23 cellular contexts compared by ENCODE assay signal in genomic region chr11:70182266-70182665, GRCh38. TPM values are rescaled to one million over a fixed set of nuclear protein-coding genes. Genes with fewer than 3 reads are reported as not detected.
A peak's percentile ranks its signal among the peaks of the same experiment; 100 is the strongest.
DNase-seq lines count a peak whose midpoint lies in the region; ATAC-seq, FAIRE-seq and TF ChIP-seq lines count a peak whose summit lies in the region.
"Had no signal": no experiment of that assay in that cellular context is flagged by ENCODE, and none has a peak within 500 bp of the region (broad histone marks: within the 10 kb centered on the region; RNA-seq: fewer than 3 reads in every experiment).

No MANE protein-coding gene starts in this region.

- H4K8ac ChIP-seq in H1 (ENCODE audit: extremely low read depth, insufficient read depth, low read length), result peak overlapping the region; percentile 31; the same call in 1 of the 2 replicates

- no peak overlapping the region for H2BK12ac ChIP-seq in H1 (ENCODE audit: low read depth, low read length)

- no peak overlapping the region for H4K91ac ChIP-seq in H1 (replicated peaks; ENCODE audit: insufficient read length, low read length)

- no peak overlapping the region for H3K9ac ChIP-seq in H1 (replicated peaks in 1 of 4; ENCODE audit: extremely low read depth in 1 of 4, low read depth in 3 of 4, low read length in 3 of 4)
- H3K9ac ChIP-seq: BLaER1 had no signal

- intact Hi-C loops in Right ventricle myocardium inferior (cut with DNase I) (no loop called here), cardiac septum (cut with DNase I) (no loop called here), head of caudate nucleus (cut with DNase I) (no loop called here)

- TF ChIP-seq CTCF in H1 (IDR thresholded peaks at IDR 0.05; ENCODE audit: control extremely low read depth in 1 of 3, insufficient read depth in 1 of 3, low read depth in 1 of 3, low read length in 3 of 3), result no peak
- TF ChIP-seq CTCF in osteoblast (IDR thresholded peaks at IDR 0.05; ENCODE audit: extremely low read depth, low read depth, low read length), result no peak

- no peak overlapping the region for H3K23ac ChIP-seq in H1 (ENCODE audit: insufficient read length)

- no peak overlapping the region for H3K27ac ChIP-seq in H1 (ENCODE audit: low read depth, low read length)
- H3K27ac ChIP-seq in osteoblast (ENCODE audit: low read depth, low read length), result no peak overlapping the region
- H3K27ac ChIP-seq: BLaER1 had no signal

- no peaks in the 10 kb centered on the region for H3K79me1 ChIP-seq in H1 (ENCODE audit: low read depth, low read length)

- no peaks in the 10 kb centered on the region for H3K4me1 ChIP-seq in H1 (replicated peaks in 1 of 4; ENCODE audit: control insufficient read depth in 3 of 4, insufficient read depth in 4 of 4, low read length in 3 of 4)
- H3K4me1 ChIP-seq in osteoblast (ENCODE audit: insufficient read depth, low read length), result no peaks in the 10 kb centered on the region
- H3K4me1 ChIP-seq: BE2C had no signal

- TF ChIP-seq POLR2A in H1 (IDR thresholded peaks at IDR 0.05; ENCODE audit: control extremely low read depth in 1 of 2, low read depth in 2 of 2, low read length in 2 of 2), result no peak

- no peak for TF ChIP-seq RAD21 in H1 (IDR thresholded peaks at IDR 0.05 in 1 of 2, conservative IDR thresholded peaks at IDR 0.05 in 1 of 2; ENCODE audit: low read depth in 2 of 2, low read length in 2 of 2)

- ATAC-seq in Right ventricle myocardium inferior, result no peak

- no peaks in the 10 kb centered on the region for H3K79me2 ChIP-seq in H1 (ENCODE audit: control insufficient read depth in 1 of 2, insufficient read depth in 2 of 2, low read length in 2 of 2)
- H3K79me2 ChIP-seq in osteoblast (ENCODE audit: insufficient read depth, low read length), result no peaks in the 10 kb centered on the region

- FAIRE-seq in H1 (lab: Jason Lieb, UNC), result no peak
- FAIRE-seq: A204.1, D721Med, G401.6, GM12891, GM19239 had no signal

- H3K18ac ChIP-seq in H1 (ENCODE audit: extremely low read depth, low read length), result no peak overlapping the region

- no peak overlapping the region for H2AK5ac ChIP-seq in H1 (ENCODE audit: low read depth, low read length)

- H3K9me3 ChIP-seq in H1 (ENCODE audit: insufficient read depth in 2 of 2, low read depth in 1 of 2, low read length in 1 of 2), result no peaks in the 10 kb centered on the region
- H3K9me3 ChIP-seq in osteoblast (ENCODE audit: low read depth, low read length), result no peaks in the 10 kb centered on the region
- H3K9me3 ChIP-seq: BE2C, BLaER1 had no signal

- POLR2A ChIA-PET in H1 (lab: Charles Lee; ENCODE audit: partially characterized antibody), result no interaction called here

- no peak overlapping the region for H2BK15ac ChIP-seq in H1 (ENCODE audit: low read length)

- no peak overlapping the region for H3K56ac ChIP-seq in H1 (replicated peaks; ENCODE audit: insufficient read length, low read depth, low read length)

- no peak overlapping the region for H2BK5ac ChIP-seq in H1 (ENCODE audit: low read depth, low read length)

- H3K36me3 ChIP-seq in H1 (ENCODE audit: control insufficient read depth in 2 of 4, insufficient read depth in 4 of 4, low read length in 3 of 4), result no peaks in the 10 kb centered on the region
- H3K36me3 ChIP-seq in osteoblast (ENCODE audit: insufficient read depth, low read length), result no peaks in the 10 kb centered on the region
- H3K36me3 ChIP-seq: BE2C, BLaER1 had no signal

- H3K23me2 ChIP-seq in H1 (ENCODE audit: low read depth, low read length), result no peaks in the 10 kb centered on the region

- no peak overlapping the region for H2BK20ac ChIP-seq in H1 (ENCODE audit: low read length)

- no peak for TF ChIP-seq EP300 in H1 (IDR thresholded peaks at IDR 0.05; ENCODE audit: borderline replicate concordance in 1 of 2, low read depth in 2 of 2, low read length in 2 of 2)

- H3K4me3 ChIP-seq in H1 (ENCODE audit: extremely low read depth in 1 of 4, insufficient read depth in 2 of 4, low read depth in 3 of 4, low read length in 4 of 4), result no peak overlapping the region
- H3K4me3 ChIP-seq in osteoblast (ENCODE audit: insufficient read depth, low read length), result no peak overlapping the region
- H3K4me3 ChIP-seq: BLaER1 had no signal

- H3K14ac ChIP-seq in H1 (ENCODE audit: insufficient read length), result no peak overlapping the region

- DNase-seq in Right ventricle myocardium inferior (ENCODE audit: missing footprints) (peak; percentile 68), cardiac septum (ENCODE audit: low spot score) (no peak), H1 (ENCODE audit: low read depth in 1 of 2, low spot score in 2 of 2) (no peak), osteoblast (ENCODE audit: insufficient read length, low spot score, missing footprints) (peak; percentile 29), OCI-M1 (lab: John Stamatoyannopoulos, UW) (no peak), head of caudate nucleus (no peak)
- DNase-seq: 8988T; ACHN; BE2C; C1 segment of cervical spinal cord; Calu3; CD4-positive, alpha-beta memory T cell; CD4-positive, CD25-positive, alpha-beta regulatory T cell; CD8-positive, alpha-beta memory T cell; COR-L47; DMS79 treated with DMSO at 0.1 percent for 48 hours; GF-D8 had no signal

- no peak overlapping the region for H3K4ac ChIP-seq in H1 (replicated peaks; ENCODE audit: insufficient read length, low read depth, low read length)

- H4K5ac ChIP-seq in H1 (ENCODE audit: insufficient read length, low read depth, low read length), result no peak overlapping the region

- H2AFZ ChIP-seq in H1 (ENCODE audit: low read length) (no peak overlapping the region), osteoblast (ENCODE audit: low read length) (no peak overlapping the region)

- CTCF ChIA-PET in H1 (lab: Charles Lee; ENCODE audit: partially characterized antibody), result interaction anchor here (0.6 to 6.8 kb wide), 9 partner anchors 14 to 295 kb away, joined by 3 to 51 read pairs (median 4); no protein-coding TSS in a partner anchor

- no peak overlapping the region for H2BK120ac ChIP-seq in H1 (replicated peaks; ENCODE audit: low read depth, low read length)

- H4K20me1 ChIP-seq in H1 (replicated peaks in 1 of 2; ENCODE audit: control insufficient read depth in 1 of 2, insufficient read depth in 2 of 2, low read length in 2 of 2) (no peaks in the 10 kb centered on the region), osteoblast (ENCODE audit: insufficient read depth, low read length) (no peaks in the 10 kb centered on the region)
- H4K20me1 ChIP-seq: BLaER1 had no signal

- 83% methylated on average over 18 of the region's 18 CpGs; no CpG with 5 or more reads in 1 of the 2 experiments for WGBS in H1 (ENCODE audit: extremely low coverage in 1 of 2, insufficient coverage in 1 of 2, insufficient read length in 1 of 2, insufficient replicate concordance in 2 of 2, low coverage in 1 of 2, low lambda C conversion rate in 2 of 2, missing lambda C conversion rate in 1 of 2), 2 experiments

- no peaks in the 10 kb centered on the region for H3K27me3 ChIP-seq in H1 (replicated peaks in 1 of 4; ENCODE audit: control insufficient read depth in 3 of 4, extremely low read depth in 1 of 4, insufficient read depth in 3 of 4, low read length in 3 of 4)
- H3K27me3 ChIP-seq in osteoblast (ENCODE audit: insufficient read depth, low read length), result peaks cover 4% of the 10 kb centered on the region
- H3K27me3 ChIP-seq: BE2C, BLaER1 had no signal

- H3K4me2 ChIP-seq in H1 (ENCODE audit: insufficient read depth in 1 of 2, low read depth in 2 of 2, low read length in 2 of 2), result no peak overlapping the region
- no peak overlapping the region for H3K4me2 ChIP-seq in osteoblast (ENCODE audit: insufficient read depth, low read length)
- H3K4me2 ChIP-seq: BLaER1 had no signal

TF ChIP-seq in H1, 55 proteins besides CTCF, POLR2A, EP300 and RAD21:
- TF ChIP-seq RBBP5 (IDR thresholded peaks at IDR 0.05; ENCODE audit: borderline replicate concordance, low read depth, low read length) (no peak), SIX5 (IDR thresholded peaks at IDR 0.05; ENCODE audit: low read depth, low read length) (no peak), CHD2 (IDR thresholded peaks at IDR 0.05; ENCODE audit: low read length) (no peak), BCL11A (IDR thresholded peaks at IDR 0.05; ENCODE audit: low read depth in 2 of 2, low read length in 2 of 2) (no peak), HDAC6 (IDR thresholded peaks at IDR 0.05; ENCODE audit: low read depth, low read length) (no peak), SAP30 (IDR thresholded peaks at IDR 0.05; ENCODE audit: insufficient read depth, insufficient replicate concordance, low read length) (no peak), JUND (IDR thresholded peaks at IDR 0.05; ENCODE audit: low read length) (no peak), GTF2F1 (IDR thresholded peaks at IDR 0.05; ENCODE audit: borderline replicate concordance, low read depth, low read length) (no peak), KDM1A (IDR thresholded peaks at IDR 0.05; ENCODE audit: borderline replicate concordance, low read length) (no peak), RXRA (IDR thresholded peaks at IDR 0.05; ENCODE audit: insufficient read depth, low read depth, low read length) (no peak), SUZ12 (IDR thresholded peaks at IDR 0.05; ENCODE audit: low read length) (no peak), ASH2L (IDR thresholded peaks at IDR 0.05; ENCODE audit: low read length) (no peak), POU5F1 (IDR thresholded peaks at IDR 0.05; ENCODE audit: low read depth, low read length) (no peak), E2F6 (IDR thresholded peaks at IDR 0.05) (no peak)

RNA-seq across cellular contexts. Expression of gene FADD, which starts 20.8 kb away (rescaled TPM):
- total RNA-seq in Right ventricle myocardium inferior (12.8 TPM), cardiac septum (8.6 TPM), osteoblast (52.2 and 53.2 TPM in 2 replicates)
- total RNA-seq in H1 (2021; fragmentation: NEBNext Ultra II Directional; extraction: Animal tissue kit (Norgen Biotek cat#: 25700)), result 43.8 and 43.9 TPM in 2 replicates
- 29.0 and 37.4 TPM in 2 replicates for polyA plus RNA-seq in H1 (2011; rRNA removed)
- 40.3 TPM for polyA plus RNA-seq in H1 (2011; cell fraction: cytosol; rRNA removed)
- polyA plus RNA-seq in H1 (2011; cell fraction: nucleus; rRNA removed), result 31.3 TPM
- 34.2 to 40.6 TPM (median 39.4 TPM) in 4 replicates for polyA plus RNA-seq in H1 (2012, experiment 1 of 2)
- polyA plus RNA-seq in H1 (2012, experiment 2 of 2), result 42.8 TPM
- polyA plus RNA-seq in H1 (2013, experiment 1 of 2), result 36.2 TPM
- polyA plus RNA-seq in H1 (2013, experiment 2 of 2), result 35.3 TPM
- polyA minus RNA-seq in H1 (2011; rRNA and poly(A)+ RNA removed), result 33.9 and 44.7 TPM in 2 replicates
- 25.3 TPM for polyA minus RNA-seq in H1 (2011; cell fraction: cytosol; rRNA and poly(A)+ RNA removed)
- polyA minus RNA-seq in H1 (2011; cell fraction: nucleus; rRNA and poly(A)+ RNA removed), result 22.5 TPM

Comparison
In these comparisons a context has a peak if more than half of its experiments do, and no peak if none do; other contexts are left out.
1. DNase-seq: peak in Right ventricle myocardium inferior (single experiment) and osteoblast (single experiment); none in cardiac septum (single experiment), H1 (0 of 2), OCI-M1 (single experiment) and head of caudate nucleus (0 of 42).